In genomic region chr4:101421393-101421792, GRCh38 we compare ENCODE assay signal across 18 cellular contexts.
"Had no signal": no experiment of that assay in that cellular context is flagged by ENCODE, and none has a peak within 500 bp of the region (broad histone marks: within the 10 kb centered on the region; RNA-seq: fewer than 3 reads in every experiment).

No MANE protein-coding gene starts in this region.

- H3K27ac ChIP-seq: cardiac muscle cell, gastrocnemius medialis, parathyroid adenoma, right lobe of liver, suprapubic skin, transverse colon, WERI-Rb-1 had no signal

- H3K9me3 ChIP-seq: gastrocnemius medialis, suprapubic skin, transverse colon had no signal

- DNase-seq: activated CD4-positive, alpha-beta T cell treated with anti-CD3 and anti-CD28 coated beads for 1 hour; activated effector memory CD4-positive, alpha-beta T cell treated with anti-CD3 and anti-CD28 coated beads, Interleukin-2, amount 50 U/mL, for 16 hours; activated T-cell treated with anti-CD3 and anti-CD28 coated beads, Interleukin-2, amount 50 U/mL, for 72 hours; gastrocnemius medialis; head of caudate nucleus; left ventricle myocardium superior; natural killer cell; right lobe of liver; stimulated activated CD4-positive, alpha-beta T cell treated with anti-CD3 and anti-CD28 coated beads, Interleukin-4, amount 100 ng/mL, for 1 hour; stimulated activated naive CD8-positive, alpha-beta T cell treated with anti-CD3 and anti-CD28 coated beads, Interleukin-15, amount 100 ng/mL, for 72 hours; T-helper 2 cell; transverse colon; WERI-Rb-1 had no signal

- H3K4me1 ChIP-seq: gastrocnemius medialis, parathyroid adenoma, right lobe of liver, suprapubic skin had no signal

- H3K4me2 ChIP-seq: smooth muscle cell had no signal

- H3K4me3 ChIP-seq: cardiac muscle cell, gastrocnemius medialis, right lobe of liver, smooth muscle cell, suprapubic skin, transverse colon had no signal

- H3K27me3 ChIP-seq: cardiac muscle cell, gastrocnemius medialis, right lobe of liver, suprapubic skin, transverse colon had no signal

- H3K36me3 ChIP-seq: cardiac muscle cell, gastrocnemius medialis, right lobe of liver, suprapubic skin, transverse colon, WERI-Rb-1 had no signal

- H3K79me2 ChIP-seq: parathyroid adenoma had no signal

- H2AFZ ChIP-seq: parathyroid adenoma had no signal

- H3K9ac ChIP-seq: parathyroid adenoma had no signal

- ATAC-seq: activated naive CD4-positive, alpha-beta T cell treated with anti-CD3 and anti-CD28 coated beads, Interleukin-2, amount 50 U/mL, for 72 hours; activated T-cell treated with anti-CD3 and anti-CD28 coated beads, Interleukin-2, amount 50 U/mL, for 72 hours; gastrocnemius medialis; left ventricle myocardium superior; natural killer cell; right lobe of liver; stimulated activated naive CD8-positive, alpha-beta T cell treated with anti-CD3 and anti-CD28 coated beads, Interleukin-15, amount 100 ng/mL, for 72 hours had no signal
